Comparison of ENCODE assay signal across 18 cellular contexts in genomic region chr3:178255315-178255714, GRCh38.
DNase-seq lines count a peak whose midpoint lies in the region; ATAC-seq and TF ChIP-seq lines count a peak whose summit lies in the region.
"Had no signal": no experiment of that assay in that cellular context is flagged by ENCODE, and none has a peak within 500 bp of the region (broad histone marks: within the 10 kb centered on the region; RNA-seq: fewer than 3 reads in every experiment).

No MANE protein-coding gene starts in this region.

- TF ChIP-seq EP300 in SK-N-SH (IDR thresholded peaks at IDR 0.05; ENCODE audit: borderline replicate concordance in 1 of 2, low read depth in 1 of 2, low read length in 1 of 2) = no peak

- no peak for ATAC-seq in HG03139 (IDR thresholded peaks at IDR 0.05; ENCODE audit: unreplicated experiment)
- no peak for ATAC-seq in activated T-cell treated with anti-CD3 and anti-CD28 coated beads, Interleukin-2, amount 50 U/mL, for 4 hours
- ATAC-seq: activated CD4-positive, alpha-beta T cell treated with anti-CD3 and anti-CD28 coated beads for 36 hours; activated T-helper 17 cell treated with anti-CD3 and anti-CD28 coated beads, Interleukin-2, amount 50 U/mL, for 72 hours had no signal

- no peak overlapping the region for H3K4me3 Mint-ChIP-seq in nephron
- H3K4me3 Mint-ChIP-seq in activated T-cell treated with anti-CD3 and anti-CD28 coated beads, Interleukin-2, amount 50 U/mL, for 4 hours = no peak overlapping the region
- H3K4me3 Mint-ChIP-seq: activated CD4-positive, alpha-beta T cell treated with anti-CD3 and anti-CD28 coated beads for 36 hours; activated naive CD8-positive, alpha-beta T cell treated with anti-CD3 and anti-CD28 coated beads for 36 hours; activated T-helper 17 cell treated with anti-CD3 and anti-CD28 coated beads, Interleukin-2, amount 50 U/mL, for 72 hours; CD14-positive monocyte; IgD-negative memory B cell had no signal

- CTCF ChIA-PET in SK-N-SH (lab: Yijun Ruan, JAX) = interaction anchor here (0.7 kb wide), 1 partner anchor 129 kb away, joined by 3 read pairs; no protein-coding TSS in a partner anchor

- H3K27me3 ChIP-seq in SK-N-SH (ENCODE audit: insufficient read depth) (no peaks in the 10 kb centered on the region), WERI-Rb-1 (ENCODE audit: insufficient read depth, low read depth, severe bottlenecking) (no peaks in the 10 kb centered on the region), osteoblast (ENCODE audit: insufficient read depth, low read length) (no peaks in the 10 kb centered on the region)
- H3K27me3 ChIP-seq: dorsolateral prefrontal cortex, ovary had no signal

- H3K4me3 ChIP-seq in SK-N-SH (ENCODE audit: low read depth in 2 of 2, low read length in 1 of 2) (no peak overlapping the region), WERI-Rb-1 (ENCODE audit: low read depth, low read length) (no peak overlapping the region), osteoblast (ENCODE audit: insufficient read depth, low read length) (no peak overlapping the region)
- H3K4me3 ChIP-seq: dorsolateral prefrontal cortex, ovary had no signal

- POLR2A ChIA-PET in SK-N-SH (lab: Yijun Ruan, JAX) = no interaction called here

- H3K9ac ChIP-seq in SK-N-SH = no peak overlapping the region

- H3K4me2 ChIP-seq in SK-N-SH = no peak overlapping the region
- no peak overlapping the region for H3K4me2 ChIP-seq in osteoblast (ENCODE audit: insufficient read depth, low read length)

- no peaks in the 10 kb centered on the region for H3K27me3 Mint-ChIP-seq in nephron (ENCODE audit: low read depth)
- H3K27me3 Mint-ChIP-seq in activated T-cell treated with anti-CD3 and anti-CD28 coated beads, Interleukin-2, amount 50 U/mL, for 4 hours (ENCODE audit: low read depth) = no peaks in the 10 kb centered on the region
- H3K27me3 Mint-ChIP-seq: activated naive CD8-positive, alpha-beta T cell treated with anti-CD3 and anti-CD28 coated beads for 36 hours; IgD-negative memory B cell had no signal

- H3K9me3 Mint-ChIP-seq in nephron = peaks cover 8% of the 10 kb centered on the region
- peaks cover 3% of the 10 kb centered on the region for H3K9me3 Mint-ChIP-seq in activated T-cell treated with anti-CD3 and anti-CD28 coated beads, Interleukin-2, amount 50 U/mL, for 4 hours
- H3K9me3 Mint-ChIP-seq: activated naive CD8-positive, alpha-beta T cell treated with anti-CD3 and anti-CD28 coated beads for 36 hours; activated T-helper 17 cell treated with anti-CD3 and anti-CD28 coated beads, Interleukin-2, amount 50 U/mL, for 72 hours had no signal

- H3K4me1 Mint-ChIP-seq in nephron = peaks cover 7% of the 10 kb centered on the region
- H3K4me1 Mint-ChIP-seq in activated T-cell treated with anti-CD3 and anti-CD28 coated beads, Interleukin-2, amount 50 U/mL, for 4 hours (ENCODE audit: low read depth) = no peaks in the 10 kb centered on the region
- H3K4me1 Mint-ChIP-seq: activated CD4-positive, alpha-beta T cell treated with anti-CD3 and anti-CD28 coated beads for 36 hours; activated naive CD8-positive, alpha-beta T cell treated with anti-CD3 and anti-CD28 coated beads for 36 hours; activated T-helper 17 cell treated with anti-CD3 and anti-CD28 coated beads, Interleukin-2, amount 50 U/mL, for 72 hours; CD14-positive monocyte; IgD-negative memory B cell had no signal

- no peaks in the 10 kb centered on the region for H4K20me1 ChIP-seq in SK-N-SH (ENCODE audit: insufficient read depth)
- no peaks in the 10 kb centered on the region for H4K20me1 ChIP-seq in osteoblast (ENCODE audit: insufficient read depth, low read length)

- H3K27ac ChIP-seq in SK-N-SH (ENCODE audit: low read depth in 2 of 2, low read length in 1 of 2) (peak overlapping the region in 1 of 2 experiments; percentile 46; a peak in 2 of 4 replicates), epithelial cell of prostate (no peak overlapping the region), WERI-Rb-1 (no peak overlapping the region), osteoblast (ENCODE audit: low read depth, low read length) (no peak overlapping the region)
- H3K27ac ChIP-seq: dorsolateral prefrontal cortex, ovary had no signal

- DNase-seq in EH (ENCODE audit: low read depth) = peak; percentile 85
- DNase-seq in SK-N-SH = no peak
- peak; percentile 31 for DNase-seq in epithelial cell of prostate (ENCODE audit: low read depth, low spot score)
- DNase-seq in WERI-Rb-1 = no peak
- no peak for DNase-seq in osteoblast (ENCODE audit: insufficient read length, low spot score, missing footprints)
- no peak for DNase-seq in activated T-cell treated with anti-CD3 and anti-CD28 coated beads, Interleukin-2, amount 50 U/mL, for 4 hours
- DNase-seq: activated CD4-positive, alpha-beta T cell treated with anti-CD3 and anti-CD28 coated beads for 36 hours; activated naive CD8-positive, alpha-beta T cell treated with anti-CD3 and anti-CD28 coated beads for 36 hours; dorsolateral prefrontal cortex; erythroblast; head of caudate nucleus; NCI-H2081; ovary had no signal

- H3K36me3 Mint-ChIP-seq in nephron (ENCODE audit: low read depth) = peaks cover 3% of the 10 kb centered on the region
- no peaks in the 10 kb centered on the region for H3K36me3 Mint-ChIP-seq in activated T-cell treated with anti-CD3 and anti-CD28 coated beads, Interleukin-2, amount 50 U/mL, for 4 hours (ENCODE audit: insufficient read depth)
- H3K36me3 Mint-ChIP-seq: activated naive CD8-positive, alpha-beta T cell treated with anti-CD3 and anti-CD28 coated beads for 36 hours; CD14-positive monocyte; IgD-negative memory B cell had no signal

- H3K9me3 ChIP-seq in SK-N-SH = peaks cover 12% of the 10 kb centered on the region; the same call in 1 of the 2 replicates
- H3K9me3 ChIP-seq in WERI-Rb-1 (ENCODE audit: severe bottlenecking) = no peaks in the 10 kb centered on the region
- no peaks in the 10 kb centered on the region for H3K9me3 ChIP-seq in osteoblast (ENCODE audit: low read depth, low read length)
- H3K9me3 ChIP-seq: ovary had no signal

- H3K36me3 ChIP-seq in SK-N-SH (replicated peaks in 1 of 2; ENCODE audit: control insufficient read depth in 1 of 2, insufficient read depth in 2 of 2, low read length in 1 of 2) = peaks cover 0 to 4% of the 10 kb centered on the region in 2 experiments
- H3K36me3 ChIP-seq in WERI-Rb-1 = no peaks in the 10 kb centered on the region
- H3K36me3 ChIP-seq in osteoblast (ENCODE audit: insufficient read depth, low read length) = no peaks in the 10 kb centered on the region
- H3K36me3 ChIP-seq: ovary had no signal

- TF ChIP-seq CTCF in SK-N-SH (IDR thresholded peaks at IDR 0.05) (no peak), nephron (IDR thresholded peaks at IDR 0.05; ENCODE audit: unreplicated experiment in 3 of 3) (no peak), WERI-Rb-1 (IDR thresholded peaks at IDR 0.05; ENCODE audit: low read depth, low read length) (no peak), osteoblast (IDR thresholded peaks at IDR 0.05; ENCODE audit: extremely low read depth, low read depth, low read length) (no peak)

- no peak for TF ChIP-seq RAD21 in SK-N-SH (IDR thresholded peaks at IDR 0.05; ENCODE audit: low read length)

- H2AFZ ChIP-seq in SK-N-SH (ENCODE audit: low read depth) (peak overlapping the region; percentile 26; the same call in 1 of the 2 replicates), osteoblast (ENCODE audit: low read length) (no peak overlapping the region)

- H3K27ac Mint-ChIP-seq in nephron = peak overlapping the region; percentile 29 to 59 (median 38)
- H3K27ac Mint-ChIP-seq: activated CD4-positive, alpha-beta T cell treated with anti-CD3 and anti-CD28 coated beads for 36 hours; activated naive CD8-positive, alpha-beta T cell treated with anti-CD3 and anti-CD28 coated beads for 36 hours; activated T-helper 17 cell treated with anti-CD3 and anti-CD28 coated beads, Interleukin-2, amount 50 U/mL, for 72 hours; CD14-positive monocyte; IgD-negative memory B cell had no signal

- H3K9me2 ChIP-seq in SK-N-SH = no peaks in the 10 kb centered on the region

- H3K4me1 ChIP-seq in SK-N-SH (ENCODE audit: control insufficient read depth in 1 of 2, insufficient read depth in 2 of 2, low read depth in 1 of 2, low read length in 1 of 2) = no peaks in the 10 kb centered on the region; a peak in 1 of 4 replicates
- H3K4me1 ChIP-seq in osteoblast (ENCODE audit: insufficient read depth, low read length) = no peaks in the 10 kb centered on the region

- H3K79me2 ChIP-seq in SK-N-SH (ENCODE audit: insufficient read depth) (no peaks in the 10 kb centered on the region), osteoblast (ENCODE audit: insufficient read depth, low read length) (no peaks in the 10 kb centered on the region)

- WGBS in SK-N-SH (ENCODE audit: low lambda C conversion rate) = 17% methylated on average over 2 of the region's 2 CpGs

- no peaks in the 10 kb centered on the region for H3F3A ChIP-seq in SK-N-SH (replicated peaks; ENCODE audit: insufficient read depth)

TF ChIP-seq in SK-N-SH, 30 proteins besides CTCF, POLR2A, EP300 and RAD21:
- TF ChIP-seq MEF2A (IDR thresholded peaks at IDR 0.05; ENCODE audit: borderline replicate concordance, low read depth) (no peak), JUND (IDR thresholded peaks at IDR 0.05) (peak; percentile 40; the same call in 1 of the 2 replicates), PBX3 (IDR thresholded peaks at IDR 0.05) (peak; percentile 68), TCF12 (IDR thresholded peaks at IDR 0.05) (peak; percentile 59), NFIC (IDR thresholded peaks at IDR 0.05; ENCODE audit: borderline replicate concordance) (peak; percentile 53), FOSL2 (IDR thresholded peaks at IDR 0.05; ENCODE audit: borderline replicate concordance, low read depth) (no peak)

Comparison
In these comparisons a context has a peak if more than half of its experiments do, and no peak if none do; other contexts are left out.
1. DNase-seq: peak in EH (single experiment) and epithelial cell of prostate (single experiment); none in SK-N-SH (single experiment), WERI-Rb-1 (single experiment), osteoblast (single experiment) and activated T-cell treated with anti-CD3 and anti-CD28 coated beads, Interleukin-2, amount 50 U/mL, for 4 hours (single experiment).